Comparison of ENCODE assay signal across 11 cellular contexts in genomic region chr20:401682-402495, GRCh38. TPM values are rescaled to one million over a fixed set of nuclear protein-coding genes. Genes with fewer than 3 reads are reported as not detected.
DNase-seq lines count a peak whose midpoint lies in the region; ATAC-seq, FAIRE-seq and TF ChIP-seq lines count a peak whose summit lies in the region.
"Had no signal": no experiment of that assay in that cellular context is flagged by ENCODE, and none has a peak within 500 bp of the region (broad histone marks: within the 10 kb centered on the region; RNA-seq: fewer than 3 reads in every experiment).

No MANE protein-coding gene starts in this region.

- no peak overlapping the region for H3K23ac ChIP-seq in trophoblast cell (ENCODE audit: low read length)

- BruUV-seq in K562 (replicated peaks; lab: Mats Ljungman, UMichigan) = no TSS peak

- no peak overlapping the region for H2BK120ac ChIP-seq in trophoblast cell (ENCODE audit: insufficient read depth, low read length, poor library complexity)

- H4K8ac ChIP-seq in trophoblast cell (ENCODE audit: low read depth, low read length) = no peak overlapping the region

- peak overlapping the region; percentile 69 for H3K27ac Mint-ChIP-seq in activated CD4-positive, alpha-beta memory T cell treated with anti-CD3 and anti-CD28 coated beads for 36 hours
- no peak overlapping the region for H3K27ac Mint-ChIP-seq in activated CD4-positive, alpha-beta memory T cell treated with anti-CD3 and anti-CD28 coated beads, Interleukin-2, amount 10 ng/mL, durations not matched to agents 7 days and 5 days
- no peak overlapping the region for H3K27ac Mint-ChIP-seq in CD4-positive, alpha-beta memory T cell

- in situ Hi-C loops in K562 (cut with MboI) = no loop called here

- no peaks in the 10 kb centered on the region for H3K9me3 Mint-ChIP-seq in activated CD4-positive, alpha-beta memory T cell treated with anti-CD3 and anti-CD28 coated beads for 36 hours
- H3K9me3 Mint-ChIP-seq in activated CD4-positive, alpha-beta memory T cell treated with anti-CD3 and anti-CD28 coated beads, Interleukin-2, amount 10 ng/mL, durations not matched to agents 7 days and 5 days = peaks cover 4% of the 10 kb centered on the region
- peaks cover 0 to 1% (median 0%) of the 10 kb centered on the region in 8 donors for H3K9me3 Mint-ChIP-seq in CD4-positive, alpha-beta memory T cell
- H3K9me3 Mint-ChIP-seq: CD8-positive, alpha-beta memory T cell had no signal

- peak; percentile 85 for FAIRE-seq in K562 (lab: Jason Lieb, UNC)

- H3K36me3 ChIP-seq in K562 (ENCODE audit: control insufficient read depth, insufficient read depth, low read length) = peaks cover 12% of the 10 kb centered on the region; the same call in 2 of the 3 replicates
- peaks cover 1 to 2% of the 10 kb centered on the region in 2 experiments for H3K36me3 ChIP-seq in trophoblast cell (ENCODE audit: control insufficient read depth in 1 of 2, insufficient read depth in 2 of 2, low read length in 2 of 2)
- H3K36me3 ChIP-seq in CD4-positive, alpha-beta memory T cell (ENCODE audit: insufficient read depth, low read length) = peaks cover 4% of the 10 kb centered on the region
- H3K36me3 ChIP-seq: ovary had no signal

- H3K27me3 Mint-ChIP-seq in activated CD4-positive, alpha-beta memory T cell treated with anti-CD3 and anti-CD28 coated beads for 36 hours = no peaks in the 10 kb centered on the region
- no peaks in the 10 kb centered on the region for H3K27me3 Mint-ChIP-seq in activated CD4-positive, alpha-beta memory T cell treated with anti-CD3 and anti-CD28 coated beads, Interleukin-2, amount 10 ng/mL, durations not matched to agents 7 days and 5 days
- no peaks in the 10 kb centered on the region for H3K27me3 Mint-ChIP-seq in CD4-positive, alpha-beta memory T cell
- H3K27me3 Mint-ChIP-seq: CD8-positive, alpha-beta memory T cell had no signal

- peaks cover 8% of the 10 kb centered on the region for H3K36me3 Mint-ChIP-seq in activated CD4-positive, alpha-beta memory T cell treated with anti-CD3 and anti-CD28 coated beads for 36 hours
- H3K36me3 Mint-ChIP-seq in activated CD4-positive, alpha-beta memory T cell treated with anti-CD3 and anti-CD28 coated beads, Interleukin-2, amount 10 ng/mL, durations not matched to agents 7 days and 5 days (ENCODE audit: low read depth) = peaks cover 13% of the 10 kb centered on the region
- peaks cover 11 to 14% of the 10 kb centered on the region in 2 donors for H3K36me3 Mint-ChIP-seq in CD4-positive, alpha-beta memory T cell

- WGBS in K562 (ENCODE audit: insufficient coverage, low coverage, missing lambda C conversion rate) = 29% methylated on average over 8 of the region's 9 CpGs
- no CpG with 5 or more reads among the region's 9 CpGs for WGBS in trophoblast cell (ENCODE audit: extremely low coverage, insufficient coverage, insufficient read length)

- intact Hi-C loops in activated CD4-positive, alpha-beta memory T cell treated with anti-CD3 and anti-CD28 coated beads for 36 hours (cut with micrococcal nuclease) = no loop called here
- intact Hi-C loops in K562 (cut with micrococcal nuclease) = loop anchor here (5.0 kb wide), 1 partner anchor 60 kb away; the partner anchor contains the start of gene TBC1D20
- intact Hi-C loops in CD4-positive, alpha-beta memory T cell (cut with micrococcal nuclease) = no loop called here

- no peaks in the 10 kb centered on the region for H4K20me1 ChIP-seq in K562 (replicated peaks; ENCODE audit: control insufficient read depth, insufficient read depth, low read length)

- H3K79me1 ChIP-seq in trophoblast cell (ENCODE audit: low read length) = no peaks in the 10 kb centered on the region

- no peak for TF ChIP-seq POLR2A in K562 (conservative IDR thresholded peaks at IDR 0.05)

- no peak overlapping the region for H3K14ac ChIP-seq in trophoblast cell (ENCODE audit: low read length)

- H3K27me3 ChIP-seq in K562 (ENCODE audit: control insufficient read depth in 2 of 2, insufficient read depth in 2 of 2, low read length in 2 of 2) (no peaks in the 10 kb centered on the region), trophoblast cell (ENCODE audit: insufficient read depth, low read length) (no peaks in the 10 kb centered on the region)
- no peaks in the 10 kb centered on the region for H3K27me3 ChIP-seq in CD4-positive, alpha-beta memory T cell (ENCODE audit: insufficient read depth, low read length)
- H3K27me3 ChIP-seq: adrenal gland, ovary had no signal

- H3K18ac ChIP-seq in trophoblast cell (ENCODE audit: low read length) = no peak overlapping the region

- no peak overlapping the region for H3K4me3 ChIP-seq in K562
- H3K4me3 ChIP-seq in trophoblast cell (ENCODE audit: low read depth, low read length) = no peak overlapping the region
- no peak overlapping the region for H3K4me3 ChIP-seq in CD4-positive, alpha-beta memory T cell (ENCODE audit: low read length in 2 of 2)
- H3K4me3 ChIP-seq: adrenal gland, ovary had no signal

- H3K4me1 ChIP-seq in K562 (replicated peaks in 1 of 2; ENCODE audit: control insufficient read depth in 2 of 2, insufficient read depth in 2 of 2, low read length in 2 of 2) (peaks cover 7 to 35% of the 10 kb centered on the region in 2 experiments; a peak in 4 of 5 replicates), trophoblast cell (ENCODE audit: control insufficient read depth in 1 of 2, insufficient read depth in 2 of 2, low read length in 2 of 2) (peaks cover 0 to under 1% of the 10 kb centered on the region in 2 experiments)
- H3K4me1 ChIP-seq in CD4-positive, alpha-beta memory T cell (ENCODE audit: insufficient read depth, low read length) = peaks cover 17% of the 10 kb centered on the region

- H2AK5ac ChIP-seq in trophoblast cell (ENCODE audit: low read length) = no peak overlapping the region

- no peak overlapping the region for H2BK5ac ChIP-seq in trophoblast cell (ENCODE audit: low read depth, low read length, poor library complexity)

- ATAC-seq in K562 = peak; percentile 21
- ATAC-seq in HG03196 (IDR thresholded peaks at IDR 0.05; ENCODE audit: unreplicated experiment) = no peak

- H3K27ac ChIP-seq in K562 (ENCODE audit: extremely low read depth, low read depth, low read length) (peak overlapping the region; percentile 71; the same call in 1 of the 3 replicates), trophoblast cell (ENCODE audit: low read depth, low read length) (no peak overlapping the region)
- no peak overlapping the region for H3K27ac ChIP-seq in CD4-positive, alpha-beta memory T cell (ENCODE audit: low read depth, low read length)
- H3K27ac ChIP-seq: adrenal gland, ovary had no signal

- no peak overlapping the region for H4K12ac ChIP-seq in trophoblast cell (ENCODE audit: low read depth, low read length)

- H3K4me1 Mint-ChIP-seq in activated CD4-positive, alpha-beta memory T cell treated with anti-CD3 and anti-CD28 coated beads for 36 hours (ENCODE audit: low read depth) = peaks cover 13% of the 10 kb centered on the region
- H3K4me1 Mint-ChIP-seq in activated CD4-positive, alpha-beta memory T cell treated with anti-CD3 and anti-CD28 coated beads, Interleukin-2, amount 10 ng/mL, durations not matched to agents 7 days and 5 days = peaks cover 29% of the 10 kb centered on the region
- peaks cover 13 to 17% (median 14%) of the 10 kb centered on the region in 4 donors for H3K4me1 Mint-ChIP-seq in CD4-positive, alpha-beta memory T cell

- no peaks in the 10 kb centered on the region for H3K9me1 ChIP-seq in K562 (ENCODE audit: control insufficient read depth, insufficient read depth, low read length)

- H4K91ac ChIP-seq in trophoblast cell (ENCODE audit: low read depth, low read length) = no peak overlapping the region

- H3K4me2 ChIP-seq in K562 (ENCODE audit: insufficient read depth, low read length) (peak overlapping the region; percentile 29), trophoblast cell (ENCODE audit: low read length) (no peak overlapping the region)

- 0 out of 2 replicates have a peak, but pooled peaks cover 3% of the 10 kb centered on the region for H3K9me3 ChIP-seq in K562 (replicated peaks; ENCODE audit: control insufficient read depth, insufficient read depth, low read depth, low read length)
- no peaks in the 10 kb centered on the region for H3K9me3 ChIP-seq in trophoblast cell (ENCODE audit: insufficient read depth, low read depth, low read length)
- no peaks in the 10 kb centered on the region for H3K9me3 ChIP-seq in CD4-positive, alpha-beta memory T cell (ENCODE audit: control insufficient read depth in 1 of 2, low read length in 2 of 2)
- H3K9me3 ChIP-seq: adrenal gland, ovary had no signal

- no peak overlapping the region for H3K4ac ChIP-seq in trophoblast cell (ENCODE audit: low read depth, low read length)

- H3K9ac ChIP-seq in K562 (ENCODE audit: insufficient read depth in 1 of 2, low read depth in 2 of 2, low read length in 2 of 2) (peak overlapping the region in 1 of 2 experiments; percentile 30; a peak in 2 of 4 replicates), trophoblast cell (ENCODE audit: low read length) (no peak overlapping the region)

- H2AFZ ChIP-seq in K562 (ENCODE audit: low read depth, low read length) = no peak overlapping the region
- H2AFZ ChIP-seq in trophoblast cell (ENCODE audit: insufficient read depth, low read length, poor library complexity) = no peak overlapping the region

- TF ChIP-seq RAD21 in K562 (CRISPR knock-in tag; conservative IDR thresholded peaks at IDR 0.05 in 1 of 2, IDR thresholded peaks at IDR 0.05 in 1 of 2) = peak in 1 of 2 experiments; percentile 28; a peak in 1 of 4 replicates

- TF ChIP-seq CTCF in K562 (IDR thresholded peaks at IDR 0.05 in 2 of 3, conservative IDR thresholded peaks at IDR 0.05 in 1 of 3; ENCODE audit: insufficient read depth in 2 of 3, low read depth in 1 of 3, low read length in 3 of 3) = no peak

- H3K4me3 Mint-ChIP-seq in activated CD4-positive, alpha-beta memory T cell treated with anti-CD3 and anti-CD28 coated beads for 36 hours = no peak overlapping the region
- H3K4me3 Mint-ChIP-seq in activated CD4-positive, alpha-beta memory T cell treated with anti-CD3 and anti-CD28 coated beads, Interleukin-2, amount 10 ng/mL, durations not matched to agents 7 days and 5 days = no peak overlapping the region
- H3K4me3 Mint-ChIP-seq in CD4-positive, alpha-beta memory T cell = no peak overlapping the region

- CTCF ChIA-PET in activated CD4-positive, alpha-beta memory T cell treated with anti-CD3 and anti-CD28 coated beads for 36 hours (lab: Charles Lee) = no interaction called here
- CTCF ChIA-PET in activated CD4-positive, alpha-beta memory T cell treated with anti-CD3 and anti-CD28 coated beads, Interleukin-2, amount 10 ng/mL, durations not matched to agents 7 days and 5 days (lab: Charles Lee) = interaction anchor here (1.2 kb wide), 1 partner anchor 22 kb away, joined by 6 read pairs; no protein-coding TSS in a partner anchor
- CTCF ChIA-PET in K562 (lab: Yijun Ruan, JAX; ENCODE audit: low intra/inter-chr PET ratio) = no interaction called here
- CTCF ChIA-PET in CD4-positive, alpha-beta memory T cell (lab: Charles Lee; ENCODE audit: partially characterized antibody) = no interaction called here

- DNase-seq in activated CD4-positive, alpha-beta memory T cell treated with anti-CD3 and anti-CD28 coated beads for 36 hours = peak; percentile 29
- no peak for DNase-seq in activated CD4-positive, alpha-beta memory T cell treated with anti-CD3 and anti-CD28 coated beads, Interleukin-2, amount 10 ng/mL, durations not matched to agents 7 days and 5 days
- peak; percentile 29 for DNase-seq in NCI-H2107 (lab: John Stamatoyannopoulos, UW)
- peak in 1 of 4 experiments; percentile 56 for DNase-seq in K562 (ENCODE audit: extremely low read depth in 1 of 4, low spot score in 3 of 4)
- DNase-seq in trophoblast cell = peak; percentile 31 to 54
- no peak for DNase-seq in NCI-H2227 (lab: John Stamatoyannopoulos, UW; ENCODE audit: unreplicated experiment)
- DNase-seq in CD4-positive, alpha-beta memory T cell = no peak
- DNase-seq: CD8-positive, alpha-beta memory T cell; ovary had no signal

- POLR2A ChIA-PET in activated CD4-positive, alpha-beta memory T cell treated with anti-CD3 and anti-CD28 coated beads for 36 hours (lab: Charles Lee) = no interaction called here
- POLR2A ChIA-PET in activated CD4-positive, alpha-beta memory T cell treated with anti-CD3 and anti-CD28 coated beads, Interleukin-2, amount 10 ng/mL, durations not matched to agents 7 days and 5 days (lab: Charles Lee) = interaction anchor here (2.3 kb wide), 1 partner anchor 20 kb away, joined by 8 read pairs; the partner anchor contains the start of gene TRIB3
- POLR2A ChIA-PET in K562 (lab: Yijun Ruan, JAX) = interaction anchor here (0.6 to 8.7 kb wide), 6 partner anchors 11 to 138 kb away, joined by 3 to 95 read pairs (median 8); no protein-coding TSS in a partner anchor
- POLR2A ChIA-PET in CD4-positive, alpha-beta memory T cell (lab: Charles Lee; ENCODE audit: partially characterized antibody) = no interaction called here

- peak; percentile 99 for TF ChIP-seq EP300 in K562 (IDR thresholded peaks at IDR 0.05; ENCODE audit: low read length)

- H2BK12ac ChIP-seq in trophoblast cell (ENCODE audit: low read length) = no peak overlapping the region

- H3K79me2 ChIP-seq in K562 (ENCODE audit: control insufficient read depth, insufficient read depth, low read length) (no peaks in the 10 kb centered on the region), trophoblast cell (ENCODE audit: control insufficient read depth, insufficient read depth, low read length, poor library complexity) (no peaks in the 10 kb centered on the region)

RNA-seq across cellular contexts. Expression of gene RBCK1, which starts 6.2 kb away (rescaled TPM):
- 100 to 1,000 TPM; 137 to 139 TPM for total RNA-seq in activated CD4-positive, alpha-beta memory T cell treated with anti-CD3 and anti-CD28 coated beads for 36 hours
- total RNA-seq in activated CD4-positive, alpha-beta memory T cell treated with anti-CD3 and anti-CD28 coated beads, Interleukin-2, amount 10 ng/mL, durations not matched to agents 7 days and 5 days = 100 to 1,000 TPM; 133 to 146 TPM
- 91.7 and 117 TPM in 2 replicates for total RNA-seq in K562 (2011; cell fraction: chromatin; rRNA removed; ENCODE audit: low replicate concordance)
- total RNA-seq in K562 (2011; cell fraction: nucleolus; rRNA removed) = 53.4 and 61.7 TPM in 2 replicates
- total RNA-seq in K562 (2011; cell fraction: nucleoplasm; rRNA removed) = 62.0 and 75.0 TPM in 2 replicates
- total RNA-seq in K562 (2014; rRNA removed) = 46.1 and 58.1 TPM in 2 replicates
- 18.4 and 22.1 TPM in 2 replicates for total RNA-seq in K562 (2014; rRNA removed; fragmentation: Illumina TruSeq; extraction: Trizol)
- total RNA-seq in K562 (2015; rRNA removed; fragmentation: Illumina TruSeq; extraction: Trizol) = 18.0 and 19.3 TPM in 2 replicates
- 51.7 and 54.2 TPM in 2 replicates for total RNA-seq in K562 (2021)
- polyA plus RNA-seq in K562 (2011; rRNA removed) = 37.6 and 58.2 TPM in 2 replicates
- 41.1 and 50.2 TPM in 2 replicates for polyA plus RNA-seq in K562 (2011; cell fraction: cytosol; rRNA removed)
- polyA plus RNA-seq in K562 (2011; cell fraction: nucleus; rRNA removed) = 71.7 and 92.4 TPM in 2 replicates
- 38.5 and 194 TPM in 2 replicates for polyA plus RNA-seq in K562 (2012)
- polyA plus RNA-seq in K562 (2014; fragmentation: Illumina TruSeq; extraction: Trizol) = 26.5 and 37.1 TPM in 2 replicates
- 1 to 10 TPM; 5.9 to 8.3 TPM for polyA plus RNA-seq in K562 (2014; fragmentation: Nextera tagmentation; extraction: Ambion mirVana)
- 52.7 and 59.3 TPM in 2 replicates for polyA plus RNA-seq in K562 (2014; rRNA removed)
- 16.0 and 22.1 TPM in 2 replicates for polyA minus RNA-seq in K562 (2011; rRNA and poly(A)+ RNA removed)
- polyA minus RNA-seq in K562 (2011; cell fraction: cytosol; rRNA and poly(A)+ RNA removed) = 16.1 and 28.0 TPM in 2 replicates
- 15.3 and 29.2 TPM in 2 replicates for polyA minus RNA-seq in K562 (2011; cell fraction: nucleus; rRNA and poly(A)+ RNA removed)
- 48.6 and 50.5 TPM in 2 replicates for polyA plus RNA-seq in trophoblast cell (2013)
- total RNA-seq in CD4-positive, alpha-beta memory T cell = 100 to 1,000 TPM; 109 to 118 TPM
- polyA plus RNA-seq in CD4-positive, alpha-beta memory T cell = 10 to 100 TPM; 75.2 to 84.4 TPM

RNA-seq across cellular contexts. Expression of gene TRIB3, which starts 21.3 kb away (rescaled TPM):
- total RNA-seq in activated CD4-positive, alpha-beta memory T cell treated with anti-CD3 and anti-CD28 coated beads for 36 hours = 10 to 100 TPM; 42.6 to 43.5 TPM
- 10 to 100 TPM; 28.3 to 28.9 TPM for total RNA-seq in activated CD4-positive, alpha-beta memory T cell treated with anti-CD3 and anti-CD28 coated beads, Interleukin-2, amount 10 ng/mL, durations not matched to agents 7 days and 5 days
- total RNA-seq in K562 (2011; cell fraction: chromatin; rRNA removed; ENCODE audit: low replicate concordance) = 20.3 and 47.6 TPM in 2 replicates
- total RNA-seq in K562 (2011; cell fraction: nucleolus; rRNA removed) = 45.7 and 51.3 TPM in 2 replicates
- 38.2 and 39.5 TPM in 2 replicates for total RNA-seq in K562 (2011; cell fraction: nucleoplasm; rRNA removed)
- total RNA-seq in K562 (2014; rRNA removed) (113 and 114 TPM in 2 replicates), K562 (2014; rRNA removed; fragmentation: Illumina TruSeq; extraction: Trizol) (43.5 and 47.4 TPM in 2 replicates), K562 (2015; rRNA removed; fragmentation: Illumina TruSeq; extraction: Trizol) (22.1 and 23.0 TPM in 2 replicates), K562 (2021) (102 and 110 TPM in 2 replicates)
- polyA plus RNA-seq in K562 (2011; rRNA removed) (44.4 and 114 TPM in 2 replicates), K562 (2014; fragmentation: Illumina TruSeq; extraction: Trizol) (55.3 and 78.6 TPM in 2 replicates), K562 (2014; fragmentation: Nextera tagmentation; extraction: Ambion mirVana) (10 to 100 TPM; 12.1 to 14.9 TPM), K562 (2014; rRNA removed) (78.8 and 80.6 TPM in 2 replicates)
- polyA plus RNA-seq in K562 (2011; cell fraction: cytosol; rRNA removed) = 105 and 109 TPM in 2 replicates
- 42.6 and 66.5 TPM in 2 replicates for polyA plus RNA-seq in K562 (2011; cell fraction: nucleus; rRNA removed)
- polyA plus RNA-seq in K562 (2012) = 40.1 and 401 TPM in 2 replicates
- polyA minus RNA-seq in K562 (2011; rRNA and poly(A)+ RNA removed) = 33.3 and 53.8 TPM in 2 replicates
- polyA minus RNA-seq in K562 (2011; cell fraction: cytosol; rRNA and poly(A)+ RNA removed) = 37.2 and 88.9 TPM in 2 replicates
- 9.7 and 26.4 TPM in 2 replicates for polyA minus RNA-seq in K562 (2011; cell fraction: nucleus; rRNA and poly(A)+ RNA removed)
- 30.6 and 32.9 TPM in 2 replicates for polyA plus RNA-seq in trophoblast cell (2013)
- total RNA-seq in CD4-positive, alpha-beta memory T cell = 1 to 10 TPM; 7.2 to 8.1 TPM
- 10 to 100 TPM in 1 of 2 donors, 1 to 10 TPM in 1; 8.7 to 12.4 TPM for polyA plus RNA-seq in CD4-positive, alpha-beta memory T cell

RNA-seq across cellular contexts. Expression of gene NRSN2, which starts 55.0 kb away (rescaled TPM):
- total RNA-seq in activated CD4-positive, alpha-beta memory T cell treated with anti-CD3 and anti-CD28 coated beads for 36 hours = 1 to 10 TPM; 9.5 to 9.7 TPM
- 1 to 10 TPM; 1.8 to 2.7 TPM for total RNA-seq in activated CD4-positive, alpha-beta memory T cell treated with anti-CD3 and anti-CD28 coated beads, Interleukin-2, amount 10 ng/mL, durations not matched to agents 7 days and 5 days
- 9.8 and 24.5 TPM in 2 replicates for total RNA-seq in K562 (2011; cell fraction: chromatin; rRNA removed; ENCODE audit: low replicate concordance)
- total RNA-seq in K562 (2011; cell fraction: nucleolus; rRNA removed) = 24.9 and 37.9 TPM in 2 replicates
- 34.2 and 46.5 TPM in 2 replicates for total RNA-seq in K562 (2011; cell fraction: nucleoplasm; rRNA removed)
- total RNA-seq in K562 (2014; rRNA removed) (11.1 and 21.5 TPM in 2 replicates), K562 (2014; rRNA removed; fragmentation: Illumina TruSeq; extraction: Trizol) (6.7 and 7.5 TPM in 2 replicates), K562 (2015; rRNA removed; fragmentation: Illumina TruSeq; extraction: Trizol) (7.8 and 9.6 TPM in 2 replicates), K562 (2021) (26.7 and 28.5 TPM in 2 replicates)
- polyA plus RNA-seq in K562 (2011; rRNA removed) (13.1 and 37.5 TPM in 2 replicates), K562 (2014; fragmentation: Illumina TruSeq; extraction: Trizol) (24.3 and 24.7 TPM in 2 replicates), K562 (2014; fragmentation: Nextera tagmentation; extraction: Ambion mirVana) (1 to 10 TPM; 7.9 to 8.3 TPM), K562 (2014; rRNA removed) (24.8 and 29.7 TPM in 2 replicates)
- 54.0 and 57.8 TPM in 2 replicates for polyA plus RNA-seq in K562 (2011; cell fraction: cytosol; rRNA removed)
- polyA plus RNA-seq in K562 (2011; cell fraction: nucleus; rRNA removed) = 24.4 and 24.6 TPM in 2 replicates
- 21.9 and 37.5 TPM in 2 replicates for polyA plus RNA-seq in K562 (2012)
- polyA minus RNA-seq in K562 (2011; rRNA and poly(A)+ RNA removed) = 8.2 and 13.0 TPM in 2 replicates
- 14.1 and 27.3 TPM in 2 replicates for polyA minus RNA-seq in K562 (2011; cell fraction: cytosol; rRNA and poly(A)+ RNA removed)
- polyA minus RNA-seq in K562 (2011; cell fraction: nucleus; rRNA and poly(A)+ RNA removed) = 5.0 and 5.7 TPM in 2 replicates
- 26.5 and 26.8 TPM in 2 replicates for polyA plus RNA-seq in trophoblast cell (2013)
- 1 to 10 TPM in 1 of 2 experiments, under 1 TPM in 1; 0.52 to 1.1 TPM for total RNA-seq in CD4-positive, alpha-beta memory T cell
- polyA plus RNA-seq in CD4-positive, alpha-beta memory T cell = 1 to 10 TPM in 1 of 2 donors, not detected in 1; 1.3 TPM

Comparison
In these comparisons a context has a peak if more than half of its experiments do, and no peak if none do; other contexts are left out.
1. DNase-seq: peak in activated CD4-positive, alpha-beta memory T cell treated with anti-CD3 and anti-CD28 coated beads for 36 hours (single experiment), NCI-H2107 (single experiment) and trophoblast cell (2 of 2); none in activated CD4-positive, alpha-beta memory T cell treated with anti-CD3 and anti-CD28 coated beads, Interleukin-2, amount 10 ng/mL, durations not matched to agents 7 days and 5 days (single experiment), NCI-H2227 (single experiment) and CD4-positive, alpha-beta memory T cell (0 of 5).
2. POLR2A ChIA-PET loops: an anchor here in activated CD4-positive, alpha-beta memory T cell treated with anti-CD3 and anti-CD28 coated beads, Interleukin-2, amount 10 ng/mL, durations not matched to agents 7 days and 5 days (2.3 kb wide) and K562 (0.6 to 8.7 kb wide); none called in activated CD4-positive, alpha-beta memory T cell treated with anti-CD3 and anti-CD28 coated beads for 36 hours and CD4-positive, alpha-beta memory T cell.